8 cellular contexts compared by ENCODE assay signal in genomic region chr20:44746367-44747165, GRCh38. TPM values are rescaled to one million over a fixed set of nuclear protein-coding genes. Genes with fewer than 3 reads are reported as not detected.
A peak's percentile ranks its signal among the peaks of the same experiment; 100 is the strongest.
DNase-seq lines count a peak whose midpoint lies in the region; ATAC-seq, FAIRE-seq and TF ChIP-seq lines count a peak whose summit lies in the region.

No MANE protein-coding gene starts in this region.

- H3K27ac Mint-ChIP-seq in astrocyte (ENCODE audit: unreplicated experiment) (peak overlapping the region; percentile 34), mesothelial cell of epicardium (no peak overlapping the region)

- H3K36me3 ChIP-seq in HUES64 (ENCODE audit: insufficient read depth, low read length) (no peaks in the 10 kb centered on the region), astrocyte (ENCODE audit: insufficient read depth, low read length) (no peaks in the 10 kb centered on the region)

- H3K9ac ChIP-seq in HUES64 (ENCODE audit: low read depth, low read length) (no peak overlapping the region; the same call in 1 of the 2 replicates), astrocyte (ENCODE audit: low read length) (no peak overlapping the region)

- H3K9me3 ChIP-seq in AG04450 (ENCODE audit: control insufficient read depth, insufficient read depth, low read length), result no peaks in the 10 kb centered on the region; the same call in 1 of the 2 replicates
- H3K9me3 ChIP-seq in HUES64 (ENCODE audit: insufficient read depth, low read depth, low read length), result no peaks in the 10 kb centered on the region
- H3K9me3 ChIP-seq in astrocyte (ENCODE audit: insufficient read depth, low read depth, low read length), result no peaks in the 10 kb centered on the region

- no peak for FAIRE-seq in astrocyte (lab: Jason Lieb, UNC)

- DNase-seq in AG04450 (ENCODE audit: low read depth, low spot score), result no peak
- DNase-seq in astrocyte (ENCODE audit: low read depth), result no peak
- no peak for DNase-seq in mesothelial cell of epicardium (ENCODE audit: low spot score in 2 of 2, unreplicated experiment in 2 of 2)
- no peak for DNase-seq in GOT3 (lab: John Stamatoyannopoulos, UW)
- no peak for DNase-seq in head of caudate nucleus

- POLR2A ChIA-PET in AG04450 (lab: Yijun Ruan, JAX), result no interaction called here

- CTCF ChIA-PET in AG04450 (lab: Charles Lee), result interaction anchor here (0.6 to 3.2 kb wide), 13 partner anchors 8 to 1255 kb away, joined by 4 to 86 read pairs (median 11); no protein-coding TSS in a partner anchor

- H3K4me3 Mint-ChIP-seq in astrocyte (ENCODE audit: unreplicated experiment) (peak overlapping the region; percentile 69), mesothelial cell of epicardium (peak overlapping the region; percentile 60)

- no peaks in the 10 kb centered on the region for H3K79me2 ChIP-seq in astrocyte (ENCODE audit: insufficient read depth, low read length)

- H3K4me3 ChIP-seq in AG04450 (ENCODE audit: low read depth, low read length) (peak overlapping the region; percentile 44), HUES64 (ENCODE audit: low read length) (peak overlapping the region; percentile 61), astrocyte (ENCODE audit: insufficient read depth, low read depth, low read length) (peak overlapping the region; percentile 43)

- intact Hi-C loops in head of caudate nucleus (cut with DNase I), result no loop called here

- H3K4me1 Mint-ChIP-seq in astrocyte (ENCODE audit: low read depth, unreplicated experiment) (peaks cover 2% of the 10 kb centered on the region), mesothelial cell of epicardium (peaks cover 4% of the 10 kb centered on the region)

- H4K20me1 ChIP-seq in astrocyte (ENCODE audit: insufficient read depth, low read length), result no peaks in the 10 kb centered on the region

- H3K27me3 ChIP-seq in AG04450 (ENCODE audit: control insufficient read depth, insufficient read depth, low read length) (peaks cover 66% of the 10 kb centered on the region), HUES64 (ENCODE audit: insufficient read depth, low read length) (peaks cover 42% of the 10 kb centered on the region), astrocyte (ENCODE audit: insufficient read depth, low read length) (peaks cover 50% of the 10 kb centered on the region)

- H3K4me1 ChIP-seq in HUES64 (ENCODE audit: insufficient read depth, low read length) (peaks cover 11% of the 10 kb centered on the region; the same call in 1 of the 2 replicates), astrocyte (ENCODE audit: insufficient read depth, low read length) (peaks cover 12% of the 10 kb centered on the region)

- H3K27ac ChIP-seq in AG04450 (ENCODE audit: low read depth, low read length) (no peak overlapping the region), HUES64 (ENCODE audit: low read depth, low read length) (no peak overlapping the region), astrocyte (ENCODE audit: low read depth, low read length) (no peak overlapping the region)

- no peaks in the 10 kb centered on the region for H3K9me3 Mint-ChIP-seq in astrocyte (ENCODE audit: unreplicated experiment)
- no peaks in the 10 kb centered on the region for H3K9me3 Mint-ChIP-seq in mesothelial cell of epicardium

- peak overlapping the region; percentile 57 for H2AFZ ChIP-seq in astrocyte (ENCODE audit: low read depth, low read length)

- H3K36me3 Mint-ChIP-seq in astrocyte (ENCODE audit: low read depth, unreplicated experiment), result peaks cover 1% of the 10 kb centered on the region
- H3K36me3 Mint-ChIP-seq in mesothelial cell of epicardium, result no peaks in the 10 kb centered on the region

- peak overlapping the region; percentile 85 for H3K4me2 ChIP-seq in astrocyte (ENCODE audit: low read length)

- no peak for TF ChIP-seq CTCF in AG04450 (IDR thresholded peaks at IDR 0.05; ENCODE audit: low read depth, low read length)
- no peak for TF ChIP-seq CTCF in astrocyte (IDR thresholded peaks at IDR 0.05; ENCODE audit: insufficient read depth, low read depth, low read length)
- TF ChIP-seq CTCF in mesothelial cell of epicardium (IDR thresholded peaks at IDR 0.05; ENCODE audit: unreplicated experiment), result no peak

- 48% methylated on average over 12 of the region's 12 CpGs for WGBS in HUES64

- ATAC-seq in GM21381 (IDR thresholded peaks at IDR 0.05; ENCODE audit: unreplicated experiment) (no peak), GM21423 (IDR thresholded peaks at IDR 0.05; ENCODE audit: unreplicated experiment) (no peak)

- H3K27me3 Mint-ChIP-seq in astrocyte (ENCODE audit: low read depth, unreplicated experiment) (peaks cover 59% of the 10 kb centered on the region), mesothelial cell of epicardium (ENCODE audit: low read depth) (peaks cover 63% of the 10 kb centered on the region)

RNA-seq across cellular contexts. Expression of gene KCNK15, which starts 0.9 kb away (rescaled TPM):
- not detected in 2 replicates for polyA plus RNA-seq in AG04450 (2011; rRNA removed)
- polyA minus RNA-seq in AG04450 (2011; rRNA and poly(A)+ RNA removed), result not detected in 2 replicates
- not detected for polyA plus RNA-seq in HUES64 (2013, experiment 1 of 2)
- 0.19 TPM for polyA plus RNA-seq in HUES64 (2013, experiment 2 of 2)
- total RNA-seq in astrocyte (0.14 and 0.17 TPM in 2 replicates), mesothelial cell of epicardium (0.16 to 0.27 TPM (median 0.20 TPM) in 3 replicates)

RNA-seq across cellular contexts. Expression of gene CCN5, which starts 31.4 kb away (rescaled TPM):
- 0.37 and 0.50 TPM in 2 replicates for polyA plus RNA-seq in AG04450 (2011; rRNA removed)
- polyA minus RNA-seq in AG04450 (2011; rRNA and poly(A)+ RNA removed), result 0.18 TPM in 1 of 2 replicates, not detected in the other
- not detected for polyA plus RNA-seq in HUES64 (2013, experiment 1 of 2)
- not detected for polyA plus RNA-seq in HUES64 (2013, experiment 2 of 2)
- total RNA-seq in astrocyte, result not detected in 2 replicates
- not detected in 3 replicates for total RNA-seq in mesothelial cell of epicardium
